ENCODE assay signal across 20 cellular contexts in genomic region chr4:127580891-127581290, GRCh38. TPM values are rescaled to one million over a fixed set of nuclear protein-coding genes. Genes with fewer than 3 reads are reported as not detected.
DNase-seq lines count a peak whose midpoint lies in the region; FAIRE-seq and TF ChIP-seq lines count a peak whose summit lies in the region.
"Had no signal": no experiment of that assay in that cellular context is flagged by ENCODE, and none has a peak within 500 bp of the region (broad histone marks: within the 10 kb centered on the region; RNA-seq: fewer than 3 reads in every experiment).

No MANE protein-coding gene starts in this region.

- DNase-seq in HuH-7.5 (ENCODE audit: low spot score) (peak; percentile 5), H1 (ENCODE audit: low read depth in 1 of 2, low spot score in 2 of 2) (no peak), neuronal stem cell (ENCODE audit: low spot score) (no peak), tibial nerve (ENCODE audit: low spot score in 2 of 2) (no peak), WERI-Rb-1 (no peak), NCI-H2171 treated with DMSO at 0.1 percent for 48 hours (lab: John Stamatoyannopoulos, UW) (no peak)
- DNase-seq: AML-193; Caco-2; CD4-positive, alpha-beta T cell; DMS153; DMS79; GDM1; GM23248; HCEC 1CT; HFFc6 had no signal

- TF ChIP-seq EP300 in H1 (IDR thresholded peaks at IDR 0.05; ENCODE audit: borderline replicate concordance in 1 of 2, low read depth in 2 of 2, low read length in 2 of 2) (no peak), tibial nerve (IDR thresholded peaks at IDR 0.05) (no peak)

- no peak overlapping the region for H2BK20ac ChIP-seq in H1 (ENCODE audit: low read length)

- TF ChIP-seq RAD21 in H1 (IDR thresholded peaks at IDR 0.05 in 1 of 2, conservative IDR thresholded peaks at IDR 0.05 in 1 of 2; ENCODE audit: low read depth in 2 of 2, low read length in 2 of 2), result no peak

- FAIRE-seq in H1 (lab: Jason Lieb, UNC), result no peak
- FAIRE-seq: A204.1, GM12892, GM18507, H54 had no signal

- no peak overlapping the region for H3K18ac ChIP-seq in H1 (ENCODE audit: extremely low read depth, low read length)
- H3K18ac ChIP-seq in neuronal stem cell (ENCODE audit: low read length), result peak overlapping the region; percentile 53

- no peak overlapping the region for H3K56ac ChIP-seq in H1 (replicated peaks; ENCODE audit: insufficient read length, low read depth, low read length)

- no peaks in the 10 kb centered on the region for H3K79me1 ChIP-seq in H1 (ENCODE audit: low read depth, low read length)
- no peaks in the 10 kb centered on the region for H3K79me1 ChIP-seq in neuronal stem cell (ENCODE audit: low read depth, low read length)

- H3K4ac ChIP-seq in H1 (replicated peaks; ENCODE audit: insufficient read length, low read depth, low read length), result no peak overlapping the region
- H3K4ac ChIP-seq in neuronal stem cell (ENCODE audit: low read length), result no peak overlapping the region

- TF ChIP-seq CTCF in H1 (IDR thresholded peaks at IDR 0.05; ENCODE audit: control extremely low read depth in 1 of 3, insufficient read depth in 1 of 3, low read depth in 1 of 3, low read length in 3 of 3), result no peak
- no peak for TF ChIP-seq CTCF in tibial nerve (IDR thresholded peaks at IDR 0.05)
- no peak for TF ChIP-seq CTCF in WERI-Rb-1 (IDR thresholded peaks at IDR 0.05; ENCODE audit: low read depth, low read length)

- H3K79me2 ChIP-seq in H1 (ENCODE audit: control insufficient read depth in 1 of 2, insufficient read depth in 2 of 2, low read length in 2 of 2), result no peaks in the 10 kb centered on the region

- 72% methylated on average over 2 of the region's 2 CpGs; no CpG with 5 or more reads in 1 of the 2 experiments for WGBS in H1 (ENCODE audit: extremely low coverage in 1 of 2, insufficient coverage in 1 of 2, insufficient read length in 1 of 2, insufficient replicate concordance in 2 of 2, low coverage in 1 of 2, low lambda C conversion rate in 2 of 2, missing lambda C conversion rate in 1 of 2), 2 experiments
- no CpG with 5 or more reads among the region's 2 CpGs for WGBS in neuronal stem cell (ENCODE audit: extremely low coverage in 2 of 2, insufficient read length in 2 of 2, insufficient replicate concordance in 1 of 2), 2 donors
- 90 to 96% methylated on average over 2 of the region's 2 CpGs for WGBS in tibial nerve, 2 donors

- TF ChIP-seq POLR2A in H1 (IDR thresholded peaks at IDR 0.05; ENCODE audit: control extremely low read depth in 1 of 2, low read depth in 2 of 2, low read length in 2 of 2), result no peak
- TF ChIP-seq POLR2A in tibial nerve (IDR thresholded peaks at IDR 0.05), result no peak

- H4K8ac ChIP-seq in H1 (ENCODE audit: extremely low read depth, insufficient read depth, low read length) (peak overlapping the region; percentile 14; the same call in 1 of the 2 replicates), neuronal stem cell (ENCODE audit: low read depth, low read length) (peak overlapping the region; percentile 29)

- CTCF ChIA-PET in H1 (lab: Charles Lee; ENCODE audit: partially characterized antibody), result interaction anchor here (0.5 to 1.4 kb wide), 4 partner anchors 27 to 187 kb away, joined by 3 read pairs; no protein-coding TSS in a partner anchor

- H3K27ac ChIP-seq in H1 (ENCODE audit: low read depth, low read length) (no peak overlapping the region), neuronal stem cell (replicated peaks; ENCODE audit: low read length) (no peak overlapping the region), tibial nerve (no peak overlapping the region), WERI-Rb-1 (no peak overlapping the region)
- H3K27ac ChIP-seq: C4-2B, GM23248 had no signal

- H3K9me3 ChIP-seq in H1 (ENCODE audit: insufficient read depth in 2 of 2, low read depth in 1 of 2, low read length in 1 of 2) (no peaks in the 10 kb centered on the region), neuronal stem cell (replicated peaks in 1 of 2; ENCODE audit: control insufficient read depth in 2 of 2, insufficient read depth in 1 of 2, low read depth in 1 of 2, low read length in 2 of 2) (peaks cover 0 to 1% of the 10 kb centered on the region in 2 donors), tibial nerve (no peaks in the 10 kb centered on the region), WERI-Rb-1 (ENCODE audit: severe bottlenecking) (no peaks in the 10 kb centered on the region)
- H3K9me3 ChIP-seq: Caco-2 had no signal

- H4K20me1 ChIP-seq in H1 (replicated peaks in 1 of 2; ENCODE audit: control insufficient read depth in 1 of 2, insufficient read depth in 2 of 2, low read length in 2 of 2), result no peaks in the 10 kb centered on the region

- no peaks in the 10 kb centered on the region for H3K23me2 ChIP-seq in H1 (ENCODE audit: low read depth, low read length)

- H3K14ac ChIP-seq in H1 (ENCODE audit: insufficient read length), result no peak overlapping the region
- H3K14ac ChIP-seq in neuronal stem cell (ENCODE audit: low read length), result no peak overlapping the region

- no peaks in the 10 kb centered on the region for H3K27me3 ChIP-seq in H1 (replicated peaks in 1 of 4; ENCODE audit: control insufficient read depth in 3 of 4, extremely low read depth in 1 of 4, insufficient read depth in 3 of 4, low read length in 3 of 4)
- H3K27me3 ChIP-seq in neuronal stem cell (ENCODE audit: control insufficient read depth in 3 of 3, insufficient read depth in 3 of 3, low read depth in 1 of 3, low read length in 3 of 3), result peaks cover 0 to 3% (median 0%) of the 10 kb centered on the region in 3 experiments
- no peaks in the 10 kb centered on the region for H3K27me3 ChIP-seq in tibial nerve
- H3K27me3 ChIP-seq in WERI-Rb-1 (ENCODE audit: insufficient read depth, low read depth, severe bottlenecking), result no peaks in the 10 kb centered on the region

- no peak overlapping the region for H3K23ac ChIP-seq in H1 (ENCODE audit: insufficient read length)
- peak overlapping the region; percentile 59 for H3K23ac ChIP-seq in neuronal stem cell (ENCODE audit: low read depth, low read length, poor library complexity)

- H3K4me3 ChIP-seq in H1 (ENCODE audit: extremely low read depth in 1 of 4, insufficient read depth in 2 of 4, low read depth in 3 of 4, low read length in 4 of 4) (no peak overlapping the region), neuronal stem cell (ENCODE audit: low read length in 2 of 2) (no peak overlapping the region), tibial nerve (no peak overlapping the region), WERI-Rb-1 (ENCODE audit: low read depth, low read length) (no peak overlapping the region)
- H3K4me3 ChIP-seq: GM23248 had no signal

- no peaks in the 10 kb centered on the region for H3K36me3 ChIP-seq in H1 (ENCODE audit: control insufficient read depth in 2 of 4, insufficient read depth in 4 of 4, low read length in 3 of 4)
- no peaks in the 10 kb centered on the region for H3K36me3 ChIP-seq in neuronal stem cell (replicated peaks in 1 of 2; ENCODE audit: control insufficient read depth in 2 of 2, insufficient read depth in 2 of 2, low read length in 2 of 2)
- H3K36me3 ChIP-seq in tibial nerve, result no peaks in the 10 kb centered on the region
- H3K36me3 ChIP-seq in WERI-Rb-1, result no peaks in the 10 kb centered on the region

- POLR2A ChIA-PET in H1 (lab: Charles Lee; ENCODE audit: partially characterized antibody), result no interaction called here

- no peak overlapping the region for H2AFZ ChIP-seq in H1 (ENCODE audit: low read length)
- no peak overlapping the region for H2AFZ ChIP-seq in neuronal stem cell (ENCODE audit: low read length)
- H2AFZ ChIP-seq: GM23248 had no signal

- H2BK15ac ChIP-seq in H1 (ENCODE audit: low read length), result no peak overlapping the region
- H2BK15ac ChIP-seq in neuronal stem cell (ENCODE audit: low read length), result no peak overlapping the region

- H2BK12ac ChIP-seq in H1 (ENCODE audit: low read depth, low read length) (no peak overlapping the region), neuronal stem cell (ENCODE audit: low read length) (no peak overlapping the region)

- H4K5ac ChIP-seq in H1 (ENCODE audit: insufficient read length, low read depth, low read length), result no peak overlapping the region

- H2BK120ac ChIP-seq in H1 (replicated peaks; ENCODE audit: low read depth, low read length) (no peak overlapping the region), neuronal stem cell (ENCODE audit: low read depth, low read length) (no peak overlapping the region)

- H2AK5ac ChIP-seq in H1 (ENCODE audit: low read depth, low read length) (no peak overlapping the region), neuronal stem cell (ENCODE audit: low read depth, low read length) (no peak overlapping the region)

- H3K4me2 ChIP-seq in H1 (ENCODE audit: insufficient read depth in 1 of 2, low read depth in 2 of 2, low read length in 2 of 2), result no peak overlapping the region
- H3K4me2 ChIP-seq in neuronal stem cell (ENCODE audit: insufficient read depth, low read length, poor library complexity, severe bottlenecking), result no peak overlapping the region

- H2BK5ac ChIP-seq in H1 (ENCODE audit: low read depth, low read length) (no peak overlapping the region), neuronal stem cell (ENCODE audit: low read length) (no peak overlapping the region)

- H3K4me1 ChIP-seq in H1 (replicated peaks in 1 of 4; ENCODE audit: control insufficient read depth in 3 of 4, insufficient read depth in 4 of 4, low read length in 3 of 4) (no peaks in the 10 kb centered on the region), neuronal stem cell (ENCODE audit: control insufficient read depth in 2 of 2, insufficient read depth in 1 of 2, low read depth in 1 of 2, low read length in 2 of 2) (no peaks in the 10 kb centered on the region), tibial nerve (no peaks in the 10 kb centered on the region)
- H3K4me1 ChIP-seq: Caco-2 had no signal

- H3K9ac ChIP-seq in H1 (replicated peaks in 1 of 4; ENCODE audit: extremely low read depth in 1 of 4, low read depth in 3 of 4, low read length in 3 of 4) (no peak overlapping the region), neuronal stem cell (ENCODE audit: low read depth, low read length, poor library complexity) (no peak overlapping the region)
- H3K9ac ChIP-seq: GM23248 had no signal

- H4K91ac ChIP-seq in H1 (replicated peaks; ENCODE audit: insufficient read length, low read length) (no peak overlapping the region), neuronal stem cell (ENCODE audit: low read depth, low read length, poor library complexity) (no peak overlapping the region)

RNA-seq across cellular contexts. Expression of gene INTU, which starts 51.9 kb away (rescaled TPM):
- total RNA-seq in H1 (2021; fragmentation: NEBNext Ultra II Directional; extraction: Animal tissue kit (Norgen Biotek cat#: 25700)), result 12.8 and 15.1 TPM in 2 replicates
- 4.1 and 6.0 TPM in 2 replicates for polyA plus RNA-seq in H1 (2011; rRNA removed)
- 6.3 TPM for polyA plus RNA-seq in H1 (2011; cell fraction: cytosol; rRNA removed)
- 5.0 TPM for polyA plus RNA-seq in H1 (2011; cell fraction: nucleus; rRNA removed)
- 4.1 to 6.9 TPM (median 5.9 TPM) in 4 replicates for polyA plus RNA-seq in H1 (2012, experiment 1 of 2)
- 0.22 TPM for polyA plus RNA-seq in H1 (2012, experiment 2 of 2)
- 5.7 TPM for polyA plus RNA-seq in H1 (2013, experiment 1 of 2)
- 5.4 TPM for polyA plus RNA-seq in H1 (2013, experiment 2 of 2)
- 18.3 and 23.0 TPM in 2 replicates for polyA minus RNA-seq in H1 (2011; rRNA and poly(A)+ RNA removed)
- polyA minus RNA-seq in H1 (2011; cell fraction: cytosol; rRNA and poly(A)+ RNA removed), result 8.3 TPM
- 24.3 TPM for polyA minus RNA-seq in H1 (2011; cell fraction: nucleus; rRNA and poly(A)+ RNA removed)
- 11.2 TPM for polyA plus RNA-seq in neuronal stem cell (2013, experiment 1 of 2)
- 11.5 TPM for polyA plus RNA-seq in neuronal stem cell (2013, experiment 2 of 2)
- 10 to 100 TPM; 10.5 to 28.8 (median 18.0) TPM for total RNA-seq in tibial nerve
- total RNA-seq: CD4-positive, alpha-beta T cell had no signal
